ENCODE assay signal across 14 cellular contexts in genomic region chr1:201905234-201905890, GRCh38. TPM values are rescaled to one million over a fixed set of nuclear protein-coding genes. Genes with fewer than 3 reads are reported as not detected.
DNase-seq lines count a peak whose midpoint lies in the region; ATAC-seq and TF ChIP-seq lines count a peak whose summit lies in the region.
"Had no signal": no experiment of that assay in that cellular context is flagged by ENCODE, and none has a peak within 500 bp of the region (broad histone marks: within the 10 kb centered on the region; RNA-seq: fewer than 3 reads in every experiment).

No MANE protein-coding gene starts in this region.

- POLR2A ChIA-PET in MCF 10A (lab: Yijun Ruan, JAX): no interaction called here
- POLR2A ChIA-PET in naive thymus-derived CD4-positive, alpha-beta T cell (lab: Charles Lee): no interaction called here

- H3K4me1 ChIP-seq in breast epithelium (peaks cover 0 to 22% of the 10 kb centered on the region in 2 donors), esophagus muscularis mucosa (peaks cover 30 to 99% (median 98%) of the 10 kb centered on the region in 4 donors), uterus (peaks cover 26 to 35% of the 10 kb centered on the region in 2 donors)
- H3K4me1 ChIP-seq in naive thymus-derived CD4-positive, alpha-beta T cell (ENCODE audit: control insufficient read depth in 2 of 2, insufficient read depth in 2 of 2, low read length in 2 of 2): no peaks in the 10 kb centered on the region

- TF ChIP-seq POLR2A in breast epithelium (IDR thresholded peaks at IDR 0.05): no peak
- TF ChIP-seq POLR2A in esophagus muscularis mucosa (IDR thresholded peaks at IDR 0.05; ENCODE audit: low read depth): no peak
- TF ChIP-seq POLR2A in uterus (IDR thresholded peaks at IDR 0.05): no peak

- H3K4me3 Mint-ChIP-seq in MCF 10A (ENCODE audit: unreplicated experiment) (no peak overlapping the region), osteocyte (ENCODE audit: unreplicated experiment) (no peak overlapping the region)
- no peak overlapping the region for H3K4me3 Mint-ChIP-seq in naive thymus-derived CD4-positive, alpha-beta T cell

- no peaks in the 10 kb centered on the region for H3K36me3 ChIP-seq in breast epithelium
- H3K36me3 ChIP-seq in esophagus muscularis mucosa: peaks cover 0 to 19% (median 3%) of the 10 kb centered on the region in 4 donors
- no peaks in the 10 kb centered on the region for H3K36me3 ChIP-seq in uterus
- no peaks in the 10 kb centered on the region for H3K36me3 ChIP-seq in naive thymus-derived CD4-positive, alpha-beta T cell (ENCODE audit: control insufficient read depth in 2 of 3, insufficient read depth in 3 of 3, low read length in 3 of 3)
- H3K36me3 ChIP-seq: neutrophil had no signal

- TF ChIP-seq EP300 in esophagus muscularis mucosa (IDR thresholded peaks at IDR 0.05): no peak

- no peak for ATAC-seq in naive thymus-derived CD4-positive, alpha-beta T cell

- intact Hi-C loops in breast epithelium (cut with DNase I; ENCODE audit: low total_unique reads): loop anchor here (1.0 kb wide), 1 partner anchor 44 kb away; no protein-coding TSS in a partner anchor
- intact Hi-C loops in MCF 10A (cut with micrococcal nuclease): no loop called here
- intact Hi-C loops in esophagus muscularis mucosa (cut with DNase I): no loop called here
- intact Hi-C loops in uterus (cut with DNase I; ENCODE audit: low total_unique reads): no loop called here
- intact Hi-C loops in naive thymus-derived CD4-positive, alpha-beta T cell (cut with micrococcal nuclease): no loop called here

- H3K27me3 ChIP-seq in breast epithelium (no peaks in the 10 kb centered on the region), esophagus muscularis mucosa (no peaks in the 10 kb centered on the region), uterus (no peaks in the 10 kb centered on the region)
- H3K27me3 ChIP-seq in naive thymus-derived CD4-positive, alpha-beta T cell (ENCODE audit: control insufficient read depth in 2 of 2, insufficient read depth in 2 of 2, low read length in 2 of 2): no peaks in the 10 kb centered on the region

- DNase-seq in breast epithelium (ENCODE audit: low spot score in 2 of 2) (no peak), MCF 10A (ENCODE audit: unreplicated experiment) (no peak), esophagus muscularis mucosa (ENCODE audit: extremely low spot score) (no peak), osteocyte (ENCODE audit: extremely low spot score, unreplicated experiment) (no peak), uterus (peak in 1 of 2 donors; percentile 51), mucosa of gallbladder (ENCODE audit: low spot score) (no peak), amniotic stem cell (lab: John Stamatoyannopoulos, UW) (no peak)
- no peak for DNase-seq in naive thymus-derived CD4-positive, alpha-beta T cell
- DNase-seq: cerebellar nuclear complex; DMS79; stimulated activated CD4-positive, alpha-beta T cell treated with anti-CD3 and anti-CD28 coated beads, Interleukin-4, amount 100 ng/mL, for 1 hour; substantia nigra had no signal

- H3K36me3 Mint-ChIP-seq in MCF 10A (ENCODE audit: insufficient read depth, unreplicated experiment) (no peaks in the 10 kb centered on the region), osteocyte (ENCODE audit: unreplicated experiment) (peaks cover 1% of the 10 kb centered on the region)
- H3K36me3 Mint-ChIP-seq in naive thymus-derived CD4-positive, alpha-beta T cell: no peaks in the 10 kb centered on the region

- CTCF ChIA-PET in MCF 10A (lab: Yijun Ruan, JAX): interaction anchor here (0.6 to 22.4 kb wide), 4 partner anchors 10 to 56 kb away, joined by 3 to 882 read pairs (median 52); partner anchors contain the start of gene TIMM17A
- CTCF ChIA-PET in naive thymus-derived CD4-positive, alpha-beta T cell (lab: Charles Lee): interaction anchor here (1.1 kb wide), 1 partner anchor 20 kb away, joined by 3 read pairs; no protein-coding TSS in a partner anchor

- H3K4me1 Mint-ChIP-seq in MCF 10A (ENCODE audit: insufficient read depth, unreplicated experiment) (no peaks in the 10 kb centered on the region), osteocyte (ENCODE audit: unreplicated experiment) (peaks cover 56% of the 10 kb centered on the region)
- H3K4me1 Mint-ChIP-seq in naive thymus-derived CD4-positive, alpha-beta T cell: peaks cover 0 to 5% (median 0%) of the 10 kb centered on the region in 7 donors

- WGBS in esophagus muscularis mucosa: 33% methylated on average over 6 of the region's 6 CpGs

- H3K9me3 ChIP-seq in breast epithelium (no peaks in the 10 kb centered on the region), esophagus muscularis mucosa (no peaks in the 10 kb centered on the region), uterus (no peaks in the 10 kb centered on the region)
- H3K9me3 ChIP-seq in naive thymus-derived CD4-positive, alpha-beta T cell (ENCODE audit: control insufficient read depth in 2 of 3, low read length in 3 of 3): no peaks in the 10 kb centered on the region
- H3K9me3 ChIP-seq: neutrophil had no signal

- H3K27ac ChIP-seq in breast epithelium (peak overlapping the region; percentile 89 to 97), esophagus muscularis mucosa (replicated peaks in 1 of 4) (peak overlapping the region; percentile 91 to 95 (median 94)), uterus (peak overlapping the region; percentile 94 to 98)
- no peak overlapping the region for H3K27ac ChIP-seq in naive thymus-derived CD4-positive, alpha-beta T cell (ENCODE audit: low read depth, low read length)
- H3K27ac ChIP-seq: neutrophil, VCaP had no signal

- H3K27me3 Mint-ChIP-seq in MCF 10A (ENCODE audit: insufficient read depth, unreplicated experiment): peaks cover 19% of the 10 kb centered on the region
- H3K27me3 Mint-ChIP-seq in osteocyte (ENCODE audit: unreplicated experiment): no peaks in the 10 kb centered on the region
- H3K27me3 Mint-ChIP-seq in naive thymus-derived CD4-positive, alpha-beta T cell: peaks cover 0 to 10% (median 3%) of the 10 kb centered on the region in 5 donors

- H3K4me3 ChIP-seq in breast epithelium (peak overlapping the region in 2 of 3 donors; percentile 10 to 15), esophagus muscularis mucosa (peak overlapping the region in 1 of 4 donors; percentile 28), uterus (no peak overlapping the region)
- no peak overlapping the region for H3K4me3 ChIP-seq in naive thymus-derived CD4-positive, alpha-beta T cell (ENCODE audit: low read length)

- H3K9me3 Mint-ChIP-seq in MCF 10A (ENCODE audit: unreplicated experiment) (peaks cover 2% of the 10 kb centered on the region), osteocyte (ENCODE audit: unreplicated experiment) (no peaks in the 10 kb centered on the region)
- H3K9me3 Mint-ChIP-seq in naive thymus-derived CD4-positive, alpha-beta T cell: no peaks in the 10 kb centered on the region

- no peak for TF ChIP-seq CTCF in breast epithelium (IDR thresholded peaks at IDR 0.05)
- TF ChIP-seq CTCF in MCF 10A (IDR thresholded peaks at IDR 0.05; ENCODE audit: unreplicated experiment): no peak
- no peak for TF ChIP-seq CTCF in esophagus muscularis mucosa (IDR thresholded peaks at IDR 0.05)
- no peak for TF ChIP-seq CTCF in osteocyte (IDR thresholded peaks at IDR 0.05)
- no peak for TF ChIP-seq CTCF in uterus (IDR thresholded peaks at IDR 0.05)

- H3K27ac Mint-ChIP-seq in MCF 10A (ENCODE audit: low read depth, unreplicated experiment) (no peak overlapping the region), osteocyte (ENCODE audit: unreplicated experiment) (peak overlapping the region; percentile 98)
- H3K27ac Mint-ChIP-seq in naive thymus-derived CD4-positive, alpha-beta T cell: no peak overlapping the region

- BruUV-seq in MCF 10A (replicated peaks; lab: Mats Ljungman, UMichigan): no TSS peak

RNA-seq across cellular contexts. Expression of gene SHISA4, which starts 16.7 kb away (rescaled TPM):
- total RNA-seq in breast epithelium (10 to 100 TPM; 15.7 to 21.9 (median 20.3) TPM), MCF 10A (2022) (7.6 and 20.9 TPM in 2 replicates), esophagus muscularis mucosa (10 to 100 TPM; 20.3 to 31.0 (median 28.5) TPM), osteocyte (31.4 and 32.1 TPM in 2 replicates), uterus (10 to 100 TPM in 2 of 4 donors, 1 to 10 TPM in 2; 2.1 to 52.8 (median 12.0) TPM), mucosa of gallbladder (29.4 TPM)
- 1 to 10 TPM in 2 of 5 experiments, under 1 TPM in 3; 0.30 to 1.4 (median 0.66) TPM for total RNA-seq in naive thymus-derived CD4-positive, alpha-beta T cell
- not detected for polyA plus RNA-seq in naive thymus-derived CD4-positive, alpha-beta T cell

RNA-seq across cellular contexts. Expression of gene LMOD1, which starts 41.0 kb away (rescaled TPM):
- total RNA-seq in breast epithelium (10 to 100 TPM; 60.0 to 92.2 (median 87.2) TPM), MCF 10A (2022) (not detected in 2 replicates), esophagus muscularis mucosa (1,000 to 10,000 TPM; 1,021 to 1,618 (median 1,290) TPM), osteocyte (15.1 and 15.9 TPM in 2 replicates), uterus (100 to 1,000 TPM in 3 of 4 donors, 10 to 100 TPM in 1; 38.9 to 377 (median 147) TPM), mucosa of gallbladder (257 TPM)
- not detected for total RNA-seq in naive thymus-derived CD4-positive, alpha-beta T cell
- polyA plus RNA-seq in naive thymus-derived CD4-positive, alpha-beta T cell: not detected

RNA-seq across cellular contexts. Expression of gene TIMM17A, which starts 49.9 kb away (rescaled TPM):
- 10 to 100 TPM; 24.5 to 30.1 (median 26.2) TPM for total RNA-seq in breast epithelium
- total RNA-seq in MCF 10A (2022): 157 and 171 TPM in 2 replicates
- 10 to 100 TPM; 30.7 to 46.1 (median 32.4) TPM for total RNA-seq in esophagus muscularis mucosa
- total RNA-seq in osteocyte: 48.0 and 50.8 TPM in 2 replicates
- 10 to 100 TPM; 18.7 to 34.9 (median 29.7) TPM for total RNA-seq in uterus
- total RNA-seq in naive thymus-derived CD4-positive, alpha-beta T cell: 10 to 100 TPM; 27.1 to 58.4 (median 43.1) TPM
- polyA plus RNA-seq in naive thymus-derived CD4-positive, alpha-beta T cell: 10 to 100 TPM; 20.6 to 25.5 TPM
- total RNA-seq in mucosa of gallbladder: 37.5 TPM

Comparison
In these comparisons a context has a peak if more than half of its experiments do, and no peak if none do; other contexts are left out.
1. RNA of gene LMOD1, which starts 41.0 kb away (total RNA-seq): 1,021 to 1,618 TPM in esophagus muscularis mucosa, 257 TPM in mucosa of gallbladder (single experiment), 38.9 to 377 TPM in uterus, 60.0 to 92.2 TPM in breast epithelium and 15.1 to 15.9 TPM in osteocyte; not detected in MCF 10A and not detected in naive thymus-derived CD4-positive, alpha-beta T cell; every median in the first group is over 10 times any median in the second.
2. H3K4me3 ChIP-seq: peak in breast epithelium (2 of 3); none in uterus (0 of 2) and naive thymus-derived CD4-positive, alpha-beta T cell (single experiment).